8 cellular contexts compared by ENCODE assay signal in the genomic region with DNA sequence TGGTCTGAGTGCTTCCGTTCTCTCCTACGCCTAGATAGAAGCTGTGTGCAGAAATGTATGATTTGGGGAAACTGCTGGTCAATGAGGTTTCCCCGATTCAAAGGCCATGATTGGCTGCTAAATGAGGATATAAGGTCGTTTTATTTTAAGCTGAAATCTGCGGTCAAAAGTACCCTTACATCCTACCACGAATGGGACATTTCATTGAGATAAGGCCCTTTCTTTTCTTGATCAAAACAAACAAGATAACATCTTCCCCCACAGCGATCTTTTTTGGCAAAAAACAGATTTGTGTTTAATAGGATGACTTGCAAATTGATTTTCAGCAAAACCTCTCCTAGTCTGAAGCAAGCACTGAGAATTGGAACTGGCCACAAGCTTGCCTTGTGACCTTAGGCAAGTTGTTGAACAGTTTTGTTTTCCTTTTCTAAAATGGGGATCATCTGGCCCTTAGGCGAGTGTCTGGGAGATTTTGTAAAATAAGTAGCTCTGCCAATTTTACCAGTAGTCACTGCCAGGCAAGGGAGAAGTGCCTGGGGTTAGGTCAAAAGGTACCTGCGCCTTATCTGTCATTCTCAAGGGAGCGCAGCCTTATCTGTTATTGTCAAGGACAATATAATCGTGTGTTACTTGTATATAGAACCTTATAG. TPM values are rescaled to one million over a fixed set of nuclear protein-coding genes. Genes with fewer than 3 reads are reported as not detected.
DNase-seq lines count a peak whose midpoint lies in the region; ATAC-seq, FAIRE-seq and TF ChIP-seq lines count a peak whose summit lies in the region.

No MANE protein-coding gene starts in this region.

- no peak for TF ChIP-seq POLR2A in HCT116 (IDR thresholded peaks at IDR 0.05; ENCODE audit: borderline replicate concordance, extremely low read depth, insufficient read depth, insufficient read length)

- ATAC-seq in HCT116, result peak; percentile 2; the same call in 1 of the 2 replicates

- no peaks in the 10 kb centered on the region for H3K27me3 ChIP-seq in HCT116 (ENCODE audit: insufficient read depth, low read length)
- H3K27me3 ChIP-seq in endodermal cell (ENCODE audit: control insufficient read depth, insufficient read depth, low read length, poor library complexity, severe bottlenecking), result no peaks in the 10 kb centered on the region
- no peaks in the 10 kb centered on the region for H3K27me3 ChIP-seq in muscle layer of duodenum (ENCODE audit: low read depth, low read length)

- no peaks in the 10 kb centered on the region for H3K36me3 ChIP-seq in HCT116 (ENCODE audit: control insufficient read depth in 1 of 2, insufficient read depth in 2 of 2, low read length in 2 of 2)
- H3K36me3 ChIP-seq in endodermal cell (ENCODE audit: control insufficient read depth, insufficient read depth, low read length), result no peaks in the 10 kb centered on the region
- H3K36me3 ChIP-seq in muscle layer of duodenum (ENCODE audit: control insufficient read depth in 1 of 2, insufficient read depth in 2 of 2, low read length in 2 of 2), result peaks cover 4 to 13% of the 10 kb centered on the region in 2 donors

- CTCF ChIA-PET in HCT116 (lab: Charles Lee), result interaction anchor here (0.6 to 2.1 kb wide), 6 partner anchors 10 to 159 kb away, joined by 3 to 7 read pairs (median 3); a partner anchor contains a TSS

- H3K4me3 ChIP-seq in HCT116 (replicated peaks in 1 of 2; ENCODE audit: low read depth in 1 of 2, low read length in 2 of 2) (peak overlapping the region; percentile 60 to 74), endodermal cell (ENCODE audit: low read length) (peak overlapping the region; percentile 85), muscle layer of duodenum (ENCODE audit: low read depth in 1 of 2, low read length in 2 of 2) (peak overlapping the region; percentile 69 to 72)

- no peaks in the 10 kb centered on the region for H3K9me2 ChIP-seq in HCT116 (ENCODE audit: insufficient read depth)

- TSS peak; percentile 75 for BruUV-seq in HCT116 (replicated peaks; lab: Mats Ljungman, UMichigan)

- FAIRE-seq in D721Med (lab: Jason Lieb, UNC), result no peak

- H3K27ac Mint-ChIP-seq in endodermal cell, result peak overlapping the region; percentile 82

- no peak for TF ChIP-seq RAD21 in HCT116 (IDR thresholded peaks at IDR 0.05; ENCODE audit: low read depth)

- peak overlapping the region; percentile 95 for H3K4me2 ChIP-seq in HCT116 (ENCODE audit: low read length)

- no peak overlapping the region for H3K27ac ChIP-seq in HCT116 (ENCODE audit: low read depth, low read length)
- no peak overlapping the region for H3K27ac ChIP-seq in endodermal cell (ENCODE audit: low read depth, low read length)
- peak overlapping the region; percentile 35 for H3K27ac ChIP-seq in muscle layer of duodenum (ENCODE audit: low read length)

- TF ChIP-seq CTCF in HCT116 (IDR thresholded peaks at IDR 0.05 in 2 of 3, conservative IDR thresholded peaks at IDR 0.05 in 1 of 3; ENCODE audit: borderline replicate concordance in 1 of 3, insufficient read depth in 1 of 3, low read depth in 2 of 3, low read length in 2 of 3), result no peak
- TF ChIP-seq CTCF in endodermal cell (conservative IDR thresholded peaks at IDR 0.05), result no peak
- no peak for TF ChIP-seq CTCF in D721Med (IDR thresholded peaks at IDR 0.05; ENCODE audit: insufficient read depth, missing control alignments)

- H3K9me3 ChIP-seq in HCT116 (ENCODE audit: control insufficient read depth in 1 of 2, insufficient read depth in 1 of 2, low read depth in 1 of 2, low read length in 2 of 2) (no peaks in the 10 kb centered on the region), endodermal cell (ENCODE audit: control insufficient read depth, low read length) (peaks cover 4% of the 10 kb centered on the region), muscle layer of duodenum (ENCODE audit: control insufficient read depth in 1 of 2, low read length in 2 of 2) (no peaks in the 10 kb centered on the region)

- peak overlapping the region; percentile 94 for H2AFZ ChIP-seq in HCT116 (ENCODE audit: low read depth, low read length, poor library complexity, severe bottlenecking)

- H3K79me2 ChIP-seq in HCT116 (ENCODE audit: insufficient read depth, low read length), result no peaks in the 10 kb centered on the region

- H3K4me3 Mint-ChIP-seq in endodermal cell, result peak overlapping the region; percentile 60

- peaks cover under 1% of the 10 kb centered on the region for H3K9me3 Mint-ChIP-seq in endodermal cell

- peak; percentile 62 for DNase-seq in ELF-1 (ENCODE audit: low read depth, low spot score)
- DNase-seq in HCT116 (ENCODE audit: low read depth, low spot score), result no peak
- DNase-seq in RPMI7951 (ENCODE audit: low read depth), result peak; percentile 53
- peak; percentile 60 for DNase-seq in endodermal cell
- DNase-seq in D721Med (ENCODE audit: insufficient read length, low spot score), result no peak
- DNase-seq in NCI-H2196 treated with DMSO at 0.1 percent for 48 hours (lab: John Stamatoyannopoulos, UW; ENCODE audit: unreplicated experiment), result no peak
- no peak for DNase-seq in activated CD4-positive, CD25-positive, alpha-beta regulatory T cell (lab: John Stamatoyannopoulos, UW)

- H3K36me3 Mint-ChIP-seq in endodermal cell (ENCODE audit: low read depth), result peaks cover 2% of the 10 kb centered on the region

- 56 to 58% methylated on average over 5 to 11 of the region's 11 CpGs for WGBS in endodermal cell (ENCODE audit: insufficient coverage in 1 of 2, insufficient read length in 1 of 2), 2 experiments

- H3K4me1 ChIP-seq in HCT116 (ENCODE audit: control insufficient read depth in 1 of 2, insufficient read depth in 2 of 2, low read length in 2 of 2) (peaks cover 8 to 14% of the 10 kb centered on the region in 2 experiments; a peak in 3 of 4 replicates), endodermal cell (ENCODE audit: control insufficient read depth, insufficient read depth, low read length) (no peaks in the 10 kb centered on the region), muscle layer of duodenum (ENCODE audit: control insufficient read depth in 1 of 2, insufficient read depth in 2 of 2, low read length in 2 of 2) (peaks cover 5 to 18% of the 10 kb centered on the region in 2 donors)

- peaks cover 22% of the 10 kb centered on the region for H3K4me1 Mint-ChIP-seq in endodermal cell

- RAD21 ChIA-PET in HCT116 (lab: Charles Lee; ENCODE audit: low non-redundant PET in 1 of 2, low total read pairs in 2 of 2, uncharacterized antibody in 2 of 2, unreplicated experiment in 2 of 2), result no interaction called here

- POLR2A ChIA-PET in HCT116 (lab: Charles Lee), result interaction anchor here (0.6 to 2.5 kb wide), 10 partner anchors 9 to 208 kb away, joined by 3 to 11 read pairs (median 4); a partner anchor contains a TSS

- no peaks in the 10 kb centered on the region for H4K20me1 ChIP-seq in HCT116 (ENCODE audit: insufficient read depth)

- H3K9ac ChIP-seq in HCT116 (ENCODE audit: low read length) (peak overlapping the region; percentile 60), endodermal cell (ENCODE audit: extremely low read depth, low read length, poor library complexity, severe bottlenecking) (peak overlapping the region; percentile 48)

- peaks cover 3% of the 10 kb centered on the region for H3K27me3 Mint-ChIP-seq in endodermal cell (ENCODE audit: insufficient read depth)

- intact Hi-C loops in HCT116 (cut with micrococcal nuclease), result no loop called here

TF ChIP-seq in HCT116, 20 proteins besides CTCF, POLR2A, EP300 and RAD21:
- TF ChIP-seq CBX3 (IDR thresholded peaks at IDR 0.05; ENCODE audit: low read depth) (0 out of 2 replicates have a peak, but pooled peaks have one; percentile 11), EZH2 (IDR thresholded peaks at IDR 0.05) (no peak)

RNA-seq across cellular contexts. Expression of a gene that starts 0.6 kb away (rescaled TPM):
- total RNA-seq in HCT116 (2021; ENCODE audit: unreplicated experiment) (28.3 TPM), endodermal cell (10 to 100 TPM; 28.5 to 30.8 TPM)
- polyA plus RNA-seq in HCT116 (2012), result 17.0 and 20.0 TPM in 2 replicates
- 50.3 and 84.1 TPM in 2 replicates for total RNA-seq in RPMI7951 (2014; rRNA removed; shearing (Covaris generic))
- 38.0 TPM for polyA plus RNA-seq in endodermal cell (2013, experiment 1 of 2)
- 30.3 TPM for polyA plus RNA-seq in endodermal cell (2013, experiment 2 of 2)

RNA-seq across cellular contexts. Expression of a gene that starts 17.7 kb away (rescaled TPM):
- 31.2 TPM for total RNA-seq in HCT116 (2021; ENCODE audit: unreplicated experiment)
- polyA plus RNA-seq in HCT116 (2012), result 11.4 and 14.6 TPM in 2 replicates
- total RNA-seq in RPMI7951 (2014; rRNA removed; shearing (Covaris generic)), result 13.2 and 15.2 TPM in 2 replicates
- total RNA-seq in endodermal cell, result 10 to 100 TPM; 18.2 to 19.2 TPM
- polyA plus RNA-seq in endodermal cell (2013, experiment 1 of 2), result 23.8 TPM
- polyA plus RNA-seq in endodermal cell (2013, experiment 2 of 2), result 25.6 TPM

Comparison
In these comparisons a context has a peak if more than half of its experiments do, and no peak if none do; other contexts are left out.
1. DNase-seq: peak in ELF-1 (single experiment), RPMI7951 (single experiment) and endodermal cell (single experiment); none in HCT116 (single experiment), D721Med (single experiment), NCI-H2196 treated with DMSO at 0.1 percent for 48 hours (single experiment) and activated CD4-positive, CD25-positive, alpha-beta regulatory T cell (0 of 4).
2. Peak in every context shown above with its lines, with median percentiles within 50 percentile points of each other: H3K4me3 ChIP-seq.